ENCODE assay signal across 13 cellular contexts in genomic region chr2:240353944-240354343, GRCh38.
DNase-seq lines count a peak whose midpoint lies in the region; ATAC-seq and TF ChIP-seq lines count a peak whose summit lies in the region.
"Had no signal": no experiment of that assay in that cellular context is flagged by ENCODE, and none has a peak within 500 bp of the region (broad histone marks: within the 10 kb centered on the region; RNA-seq: fewer than 3 reads in every experiment).

No MANE protein-coding gene starts in this region.

- H2AFZ ChIP-seq in neuronal stem cell (ENCODE audit: low read length) = no peak overlapping the region

- H3K79me1 ChIP-seq in neuronal stem cell (ENCODE audit: low read depth, low read length) = no peaks in the 10 kb centered on the region

- H3K4me3 ChIP-seq in neuronal stem cell (ENCODE audit: low read length in 2 of 2) (no peak overlapping the region), thyroid gland (replicated peaks in 1 of 3) (no peak overlapping the region)
- H3K4me3 ChIP-seq: GM12878 had no signal

- H3K4me1 Mint-ChIP-seq in chondrocyte (ENCODE audit: low read depth) = peaks cover 3% of the 10 kb centered on the region
- H3K4me1 Mint-ChIP-seq in glutamatergic neuron (ENCODE audit: low read depth, unreplicated experiment) = no peaks in the 10 kb centered on the region
- peaks cover 2% of the 10 kb centered on the region for H3K4me1 Mint-ChIP-seq in activated naive CD8-positive, alpha-beta T cell treated with anti-CD3 and anti-CD28 coated beads for 36 hours
- H3K4me1 Mint-ChIP-seq: CD4-positive, alpha-beta memory T cell had no signal

- H3K27me3 ChIP-seq in neuronal stem cell (ENCODE audit: control insufficient read depth in 3 of 3, insufficient read depth in 3 of 3, low read depth in 1 of 3, low read length in 3 of 3) (no peaks in the 10 kb centered on the region), thyroid gland (no peaks in the 10 kb centered on the region)
- H3K27me3 ChIP-seq: BE2C had no signal

- H3K4me1 ChIP-seq in neuronal stem cell (ENCODE audit: control insufficient read depth in 2 of 2, insufficient read depth in 1 of 2, low read depth in 1 of 2, low read length in 2 of 2) (no peaks in the 10 kb centered on the region), thyroid gland (peaks cover 7 to 12% of the 10 kb centered on the region in 2 donors)

- H3K36me3 ChIP-seq in neuronal stem cell (replicated peaks in 1 of 2; ENCODE audit: control insufficient read depth in 2 of 2, insufficient read depth in 2 of 2, low read length in 2 of 2) (no peaks in the 10 kb centered on the region), thyroid gland (no peaks in the 10 kb centered on the region)
- H3K36me3 ChIP-seq: BE2C had no signal

- ATAC-seq in HG03139 (IDR thresholded peaks at IDR 0.05; ENCODE audit: unreplicated experiment) = no peak
- ATAC-seq: GM12878 had no signal

- no peak overlapping the region for H3K27ac Mint-ChIP-seq in chondrocyte (ENCODE audit: unreplicated experiment)
- no peak overlapping the region for H3K27ac Mint-ChIP-seq in glutamatergic neuron (ENCODE audit: unreplicated experiment)
- H3K27ac Mint-ChIP-seq in activated naive CD8-positive, alpha-beta T cell treated with anti-CD3 and anti-CD28 coated beads for 36 hours = no peak overlapping the region
- H3K27ac Mint-ChIP-seq: CD4-positive, alpha-beta memory T cell had no signal

- H4K91ac ChIP-seq in neuronal stem cell (ENCODE audit: low read depth, low read length, poor library complexity) = no peak overlapping the region

- no peak overlapping the region for H4K8ac ChIP-seq in neuronal stem cell (ENCODE audit: low read depth, low read length)

- peak overlapping the region; percentile 76 for H3K18ac ChIP-seq in neuronal stem cell (ENCODE audit: low read length)

- H2BK15ac ChIP-seq in neuronal stem cell (ENCODE audit: low read length) = peak overlapping the region; percentile 49

- no peak for TF ChIP-seq CTCF in chondrocyte (IDR thresholded peaks at IDR 0.05)
- TF ChIP-seq CTCF in glutamatergic neuron (IDR thresholded peaks at IDR 0.05; ENCODE audit: partially characterized antibody, unreplicated experiment) = no peak
- no peak for TF ChIP-seq CTCF in thyroid gland (IDR thresholded peaks at IDR 0.05)

- H2BK12ac ChIP-seq in neuronal stem cell (ENCODE audit: low read length) = no peak overlapping the region

- intact Hi-C loops in thyroid gland (cut with DNase I) = no loop called here

- H3K27me3 Mint-ChIP-seq in chondrocyte (ENCODE audit: low read depth) (peaks cover 6% of the 10 kb centered on the region), glutamatergic neuron (ENCODE audit: unreplicated experiment) (peaks cover 2% of the 10 kb centered on the region)
- peaks cover 10% of the 10 kb centered on the region for H3K27me3 Mint-ChIP-seq in activated naive CD8-positive, alpha-beta T cell treated with anti-CD3 and anti-CD28 coated beads for 36 hours

- DNase-seq in chondrocyte (ENCODE audit: low spot score) (peak; percentile 62), glutamatergic neuron (peak; percentile 5), neuronal stem cell (ENCODE audit: low spot score) (no peak), thyroid gland (peak; percentile 8 to 12), NCI-H1048 (lab: John Stamatoyannopoulos, UW) (no peak)
- no peak for DNase-seq in activated naive CD8-positive, alpha-beta T cell treated with anti-CD3 and anti-CD28 coated beads for 36 hours
- DNase-seq: GOT3, H9 had no signal

- H3K9me3 Mint-ChIP-seq in chondrocyte (ENCODE audit: low read depth) (no peaks in the 10 kb centered on the region), glutamatergic neuron (ENCODE audit: unreplicated experiment) (peaks cover 7% of the 10 kb centered on the region)
- no peaks in the 10 kb centered on the region for H3K9me3 Mint-ChIP-seq in activated naive CD8-positive, alpha-beta T cell treated with anti-CD3 and anti-CD28 coated beads for 36 hours
- H3K9me3 Mint-ChIP-seq: CD4-positive, alpha-beta memory T cell had no signal

- no peak overlapping the region for H2BK120ac ChIP-seq in neuronal stem cell (ENCODE audit: low read depth, low read length)

- no peak for TF ChIP-seq POLR2A in thyroid gland (IDR thresholded peaks at IDR 0.05)

- H3K27ac ChIP-seq in neuronal stem cell (replicated peaks; ENCODE audit: low read length) = no peak overlapping the region
- H3K27ac ChIP-seq in thyroid gland = no peak overlapping the region
- H3K27ac ChIP-seq: C4-2B had no signal

- no peak overlapping the region for H3K4me2 ChIP-seq in neuronal stem cell (ENCODE audit: insufficient read depth, low read length, poor library complexity, severe bottlenecking)

- H3K4me3 Mint-ChIP-seq in chondrocyte (ENCODE audit: unreplicated experiment) (no peak overlapping the region), glutamatergic neuron (ENCODE audit: unreplicated experiment) (no peak overlapping the region)
- H3K4me3 Mint-ChIP-seq in activated naive CD8-positive, alpha-beta T cell treated with anti-CD3 and anti-CD28 coated beads for 36 hours = no peak overlapping the region
- H3K4me3 Mint-ChIP-seq: CD4-positive, alpha-beta memory T cell; H9 had no signal

- no peak overlapping the region for H2BK5ac ChIP-seq in neuronal stem cell (ENCODE audit: low read length)

- H3K9me3 ChIP-seq in neuronal stem cell (replicated peaks in 1 of 2; ENCODE audit: control insufficient read depth in 2 of 2, insufficient read depth in 1 of 2, low read depth in 1 of 2, low read length in 2 of 2) = no peaks in the 10 kb centered on the region
- no peaks in the 10 kb centered on the region for H3K9me3 ChIP-seq in thyroid gland

- no peak overlapping the region for H3K4ac ChIP-seq in neuronal stem cell (ENCODE audit: low read length)

- H2AK5ac ChIP-seq in neuronal stem cell (ENCODE audit: low read depth, low read length) = peak overlapping the region; percentile 53

- H3K36me3 Mint-ChIP-seq in chondrocyte (ENCODE audit: low read depth) (no peaks in the 10 kb centered on the region), glutamatergic neuron (ENCODE audit: unreplicated experiment) (no peaks in the 10 kb centered on the region)
- no peaks in the 10 kb centered on the region for H3K36me3 Mint-ChIP-seq in activated naive CD8-positive, alpha-beta T cell treated with anti-CD3 and anti-CD28 coated beads for 36 hours
- H3K36me3 Mint-ChIP-seq: CD4-positive, alpha-beta memory T cell had no signal

- no CpG with 5 or more reads among the region's 9 CpGs for WGBS in neuronal stem cell (ENCODE audit: extremely low coverage in 2 of 2, insufficient read length in 2 of 2, insufficient replicate concordance in 1 of 2), 2 donors
- 78 to 83% methylated on average over 5 to 9 of the region's 9 CpGs for WGBS in thyroid gland, 2 donors

- H3K23ac ChIP-seq in neuronal stem cell (ENCODE audit: low read depth, low read length, poor library complexity) = no peak overlapping the region

- no peak overlapping the region for H3K9ac ChIP-seq in neuronal stem cell (ENCODE audit: low read depth, low read length, poor library complexity)

- no peak overlapping the region for H3K14ac ChIP-seq in neuronal stem cell (ENCODE audit: low read length)

Comparison
In these comparisons a context has a peak if more than half of its experiments do, and no peak if none do; other contexts are left out.
1. DNase-seq: peak in chondrocyte (single experiment), glutamatergic neuron (single experiment) and thyroid gland (2 of 2); none in neuronal stem cell (single experiment), activated naive CD8-positive, alpha-beta T cell treated with anti-CD3 and anti-CD28 coated beads for 36 hours (single experiment) and NCI-H1048 (single experiment).